In the genomic region with DNA sequence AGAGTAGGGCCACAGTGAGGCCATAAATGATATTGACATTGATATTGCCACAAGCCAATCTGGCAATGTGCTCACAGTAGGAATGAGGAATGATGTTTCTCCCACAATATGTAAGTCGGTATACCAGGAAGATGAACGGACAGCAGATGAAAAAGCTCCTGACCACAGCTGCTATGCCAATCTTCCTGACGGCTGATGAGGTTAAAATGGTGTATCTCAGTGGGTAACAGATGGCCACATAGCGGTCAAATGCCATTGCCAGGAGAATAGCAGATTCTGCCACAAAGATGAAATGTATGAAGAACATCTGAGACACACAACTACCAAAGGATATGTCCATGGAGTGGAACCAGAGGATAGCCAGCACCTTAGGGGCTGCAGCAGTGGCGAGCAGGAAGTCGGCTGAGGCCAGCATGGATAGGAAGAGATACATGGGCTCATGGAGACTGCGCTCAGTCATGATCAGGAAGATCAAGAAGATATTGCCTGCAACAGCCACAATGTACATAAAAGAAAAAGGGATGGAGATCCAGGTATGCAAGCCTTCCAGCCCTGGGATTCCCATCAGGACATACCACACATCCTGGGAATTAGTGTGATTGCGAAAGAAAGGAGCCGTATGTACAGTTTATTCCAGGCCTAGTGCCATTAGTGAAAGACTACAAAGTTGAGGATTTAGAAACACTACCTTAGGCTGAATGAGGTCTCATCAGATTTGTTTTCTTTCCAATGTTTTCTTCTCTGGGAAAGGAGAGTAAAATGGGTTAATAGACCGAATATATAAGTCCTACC, we compare ENCODE assay signal across 33 cellular contexts. TPM values are rescaled to one million over a fixed set of nuclear protein-coding genes. Genes with fewer than 3 reads are reported as not detected.
"Had no signal": no experiment of that assay in that cellular context is flagged by ENCODE, and none has a peak within 500 bp of the region (broad histone marks: within the 10 kb centered on the region; RNA-seq: fewer than 3 reads in every experiment).

No MANE protein-coding gene starts in this region.

- H3K9me3 ChIP-seq: gastrocnemius medialis, left lung, ovary, psoas muscle, thoracic aorta, tibial nerve, upper lobe of left lung had no signal

- H3K27me3 ChIP-seq: dorsolateral prefrontal cortex, gastrocnemius medialis, left lung, ovary, tibial nerve, upper lobe of left lung had no signal

- H3K4me3 Mint-ChIP-seq: natural killer cell; stimulated activated naive B cell treated with anti-CD40 and anti-IgM and Interleukin-4, amounts not matched to agents 10 μg/mL and 1 μg/mL and 100 μg/mL, for 72 hours; stimulated activated naive CD8-positive, alpha-beta T cell treated with anti-CD3 and anti-CD28 coated beads, Interleukin-15, Interleukin-2, amounts not matched to agents 100 ng/mL and 50 ng/mL, for 24 hours had no signal

- H3K4me3 ChIP-seq: dorsolateral prefrontal cortex, gastrocnemius medialis, left lung, ovary, psoas muscle, thoracic aorta, tibial nerve, upper lobe of left lung had no signal

- H3K9me3 Mint-ChIP-seq: stimulated activated naive B cell treated with anti-CD40 and anti-IgM and Interleukin-4, amounts not matched to agents 10 μg/mL and 1 μg/mL and 100 μg/mL, for 72 hours; stimulated activated naive CD8-positive, alpha-beta T cell treated with anti-CD3 and anti-CD28 coated beads, Interleukin-15, Interleukin-2, amounts not matched to agents 100 ng/mL and 50 ng/mL, for 24 hours had no signal

- H3K4me1 Mint-ChIP-seq: natural killer cell; stimulated activated naive B cell treated with anti-CD40 and anti-IgM and Interleukin-4, amounts not matched to agents 10 μg/mL and 1 μg/mL and 100 μg/mL, for 72 hours had no signal

- H3K36me3 ChIP-seq: gastrocnemius medialis, left lung, ovary, thoracic aorta, tibial nerve, upper lobe of left lung had no signal

- H3K27ac Mint-ChIP-seq: natural killer cell; stimulated activated naive B cell treated with anti-CD40 and anti-IgM and Interleukin-4, amounts not matched to agents 10 μg/mL and 1 μg/mL and 100 μg/mL, for 72 hours; stimulated activated naive CD8-positive, alpha-beta T cell treated with anti-CD3 and anti-CD28 coated beads, Interleukin-15, Interleukin-2, amounts not matched to agents 100 ng/mL and 50 ng/mL, for 24 hours had no signal

- H3K4me1 ChIP-seq: gastrocnemius medialis, left lung, psoas muscle, tibial nerve, upper lobe of left lung had no signal

- DNase-seq: cortex of kidney; dorsolateral prefrontal cortex; effector CD4-positive, alpha-beta T cell; foreskin fibroblast; gastrocnemius medialis; head of caudate nucleus; kidney; left cardiac atrium; left lung; mesendoderm; midbrain; natural killer cell; occipital lobe; ovary; posterior cingulate gyrus; psoas muscle; right cardiac atrium; small intestine; stimulated activated CD4-positive, alpha-beta T cell treated with anti-CD3 and anti-CD28 coated beads, Interleukin-15, amount 100 ng/mL, for 24 hours; stimulated activated CD4-positive, alpha-beta T cell treated with anti-CD3 and anti-CD28 coated beads, Interleukin-2, amount 100 ng/mL, for 48 hours; stimulated activated naive B cell treated with anti-CD40 and anti-IgM and Interleukin-4, amounts not matched to agents 10 μg/mL and 1 μg/mL and 100 μg/mL, for 72 hours; upper lobe of left lung had no signal

- H3K27ac ChIP-seq: dorsolateral prefrontal cortex, epithelial cell of prostate, gastrocnemius medialis, left lung, ovary, psoas muscle, thoracic aorta, tibial nerve, upper lobe of left lung had no signal

- H3K36me3 Mint-ChIP-seq: natural killer cell; stimulated activated naive B cell treated with anti-CD40 and anti-IgM and Interleukin-4, amounts not matched to agents 10 μg/mL and 1 μg/mL and 100 μg/mL, for 72 hours had no signal

RNA-seq across cellular contexts. Expression of gene OR51V1, which starts 22.2 kb away (rescaled TPM):
- total RNA-seq: dorsolateral prefrontal cortex, esophagus mucosa, gastrocnemius medialis, glomerular endothelial cell, kidney, left cardiac atrium, left lung, lower leg skin, lung microvascular endothelial cell, mucosa of gallbladder, natural killer cell, occipital lobe, ovary, psoas muscle, renal cortical epithelial cell, right cardiac atrium, thoracic aorta, tibial nerve, upper lobe of left lung had no signal
- polyA plus RNA-seq: neural cell, ovary, psoas muscle, right cardiac atrium, small intestine had no signal

RNA-seq across cellular contexts. Expression of gene OR52A1, which starts 23.7 kb away (rescaled TPM):
- total RNA-seq: esophagus mucosa, gastrocnemius medialis, glomerular endothelial cell, kidney, left cardiac atrium, left lung, lower leg skin, lung microvascular endothelial cell, mucosa of gallbladder, natural killer cell, occipital lobe, psoas muscle, renal cortical epithelial cell, right cardiac atrium, thoracic aorta, tibial nerve, upper lobe of left lung had no signal
- polyA plus RNA-seq: neural cell, ovary, psoas muscle, right cardiac atrium, small intestine had no signal

RNA-seq across cellular contexts. Expression of gene OR52A5, which starts 40.1 kb away (rescaled TPM):
- total RNA-seq: dorsolateral prefrontal cortex, esophagus mucosa, gastrocnemius medialis, glomerular endothelial cell, kidney, left cardiac atrium, left lung, lower leg skin, lung microvascular endothelial cell, mucosa of gallbladder, natural killer cell, occipital lobe, ovary, psoas muscle, renal cortical epithelial cell, right cardiac atrium, thoracic aorta, tibial nerve, upper lobe of left lung had no signal
- polyA plus RNA-seq: neural cell, ovary, psoas muscle, right cardiac atrium, small intestine had no signal

RNA-seq across cellular contexts. Expression of gene HBB, which starts 48.6 kb away (rescaled TPM):
- total RNA-seq: glomerular endothelial cell, lung microvascular endothelial cell, renal cortical epithelial cell had no signal
- polyA plus RNA-seq: neural cell had no signal

RNA-seq across cellular contexts. Expression of gene HBD, which starts 56.0 kb away (rescaled TPM):
- total RNA-seq: esophagus mucosa, gastrocnemius medialis, glomerular endothelial cell, left cardiac atrium, lower leg skin, lung microvascular endothelial cell, natural killer cell, occipital lobe, renal cortical epithelial cell, right cardiac atrium, thoracic aorta had no signal
- polyA plus RNA-seq: neural cell, ovary, right cardiac atrium, small intestine had no signal
